Comparison of ENCODE assay signal across 10 cellular contexts in the genomic region with DNA sequence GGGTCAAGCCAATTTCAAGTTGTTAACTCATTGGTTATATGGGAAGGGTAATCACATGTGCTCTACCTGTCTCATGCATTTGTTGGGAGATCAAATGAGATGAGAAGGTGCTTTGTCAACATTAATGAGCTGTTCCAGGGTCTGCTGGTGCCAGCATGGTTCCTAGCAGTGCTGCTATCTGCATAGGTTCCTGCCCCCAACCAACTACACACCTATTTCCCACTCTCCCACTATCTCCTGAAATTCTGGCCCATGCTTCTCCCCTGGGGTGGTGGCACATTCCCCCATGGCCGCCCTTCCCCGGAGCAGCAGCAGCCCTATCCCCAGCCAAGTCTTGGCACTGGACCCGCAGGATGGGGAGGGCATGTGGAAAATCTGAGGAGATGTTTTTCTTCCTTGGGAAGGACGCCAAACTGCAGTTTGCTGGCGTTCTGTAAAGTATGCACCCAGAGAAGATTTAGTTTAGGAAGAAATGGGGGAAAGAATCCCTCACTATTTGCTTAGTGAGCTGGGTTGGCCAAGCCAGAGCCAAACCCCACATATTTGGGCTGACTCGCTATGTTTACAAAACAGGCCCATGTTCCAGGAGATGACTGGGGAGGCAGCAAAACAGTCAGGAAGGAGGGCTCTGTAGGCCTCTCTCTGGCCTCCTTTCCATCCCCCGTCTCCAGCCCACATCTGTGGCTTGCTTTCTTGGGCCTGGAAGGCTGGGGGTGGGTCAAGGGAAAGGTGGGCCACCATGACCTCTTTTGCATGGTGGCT. TPM values are rescaled to one million over a fixed set of nuclear protein-coding genes. Genes with fewer than 3 reads are reported as not detected.
DNase-seq lines count a peak whose midpoint lies in the region; ATAC-seq and TF ChIP-seq lines count a peak whose summit lies in the region.
"Had no signal": no experiment of that assay in that cellular context is flagged by ENCODE, and none has a peak within 500 bp of the region (broad histone marks: within the 10 kb centered on the region; RNA-seq: fewer than 3 reads in every experiment).

No MANE protein-coding gene starts in this region.

- H3K9me3 Mint-ChIP-seq in activated CD4-positive, alpha-beta T cell treated with anti-CD3 and anti-CD28 coated beads, Interleukin-2, amount 10 ng/mL, durations not matched to agents 7 days and 5 days: no peaks in the 10 kb centered on the region

- H3K27me3 ChIP-seq in liver (ENCODE audit: control insufficient read depth in 4 of 4, insufficient read depth in 4 of 4, low read length in 3 of 4) (no peaks in the 10 kb centered on the region), subcutaneous abdominal adipose tissue (ENCODE audit: control insufficient read depth in 5 of 5, insufficient read depth in 4 of 5, low read length in 5 of 5) (no peaks in the 10 kb centered on the region)

- no peak overlapping the region for H3K27ac Mint-ChIP-seq in activated CD4-positive, alpha-beta T cell treated with anti-CD3 and anti-CD28 coated beads, Interleukin-2, amount 10 ng/mL, durations not matched to agents 7 days and 5 days

- H3K36me3 ChIP-seq in liver (ENCODE audit: control insufficient read depth in 4 of 4, insufficient read depth in 3 of 4, low read depth in 1 of 4, low read length in 3 of 4) (no peaks in the 10 kb centered on the region), subcutaneous abdominal adipose tissue (ENCODE audit: control insufficient read depth in 5 of 5, insufficient read depth in 5 of 5, low read length in 5 of 5) (no peaks in the 10 kb centered on the region)

- H3K36me3 Mint-ChIP-seq in activated CD4-positive, alpha-beta T cell treated with anti-CD3 and anti-CD28 coated beads, Interleukin-2, amount 10 ng/mL, durations not matched to agents 7 days and 5 days (ENCODE audit: low read depth): no peaks in the 10 kb centered on the region

- H3K9me3 ChIP-seq in liver (ENCODE audit: control insufficient read depth in 4 of 4, low read length in 3 of 4): no peaks in the 10 kb centered on the region
- H3K9me3 ChIP-seq in subcutaneous abdominal adipose tissue (ENCODE audit: control insufficient read depth in 5 of 5, low read length in 5 of 5): no peaks in the 10 kb centered on the region

- DNase-seq in LHCN-M2 (ENCODE audit: low read depth): peak; percentile 71
- peak in 13 of 61 donors; percentile 6 to 51 (median 15) for DNase-seq in caudate nucleus (lab: John Stamatoyannopoulos, UW)
- no peak for DNase-seq in inferior parietal cortex (ENCODE audit: extremely low spot score)
- DNase-seq in activated CD4-positive, alpha-beta T cell treated with anti-CD3 and anti-CD28 coated beads, Interleukin-2, amount 10 ng/mL, durations not matched to agents 7 days and 5 days: no peak
- DNase-seq: activated CD4-positive, CD25-positive, alpha-beta regulatory T cell; NCI-H1694 treated with DMSO at 0.1 percent for 48 hours had no signal

- no peak for TF ChIP-seq CTCF in liver (IDR thresholded peaks at IDR 0.05; ENCODE audit: low read depth, low read length, missing input control)

- no peaks in the 10 kb centered on the region for H3K4me1 Mint-ChIP-seq in activated CD4-positive, alpha-beta T cell treated with anti-CD3 and anti-CD28 coated beads, Interleukin-2, amount 10 ng/mL, durations not matched to agents 7 days and 5 days

- H3K9ac ChIP-seq in liver (ENCODE audit: low read depth in 1 of 2, low read length in 2 of 2) (no peak overlapping the region), subcutaneous abdominal adipose tissue (ENCODE audit: low read length in 5 of 5) (no peak overlapping the region)

- H3K27ac ChIP-seq in caudate nucleus (ENCODE audit: low read depth, low read length): peak overlapping the region; percentile 77
- peak overlapping the region; percentile 20 to 63 for H3K27ac ChIP-seq in liver (ENCODE audit: low read depth in 1 of 2, low read length in 2 of 2)
- H3K27ac ChIP-seq in subcutaneous abdominal adipose tissue (ENCODE audit: low read depth, low read length): peak overlapping the region; percentile 47

- H3K4me1 ChIP-seq in liver (ENCODE audit: control insufficient read depth in 4 of 4, insufficient read depth in 4 of 4, low read length in 3 of 4) (no peaks in the 10 kb centered on the region), subcutaneous abdominal adipose tissue (ENCODE audit: control insufficient read depth in 5 of 5, insufficient read depth in 5 of 5, low read length in 5 of 5) (peaks cover 8 to 39% (median 33%) of the 10 kb centered on the region in 5 donors)

- TF ChIP-seq RAD21 in liver (IDR thresholded peaks at IDR 0.05): no peak

- POLR2A ChIA-PET in activated CD4-positive, alpha-beta T cell treated with anti-CD3 and anti-CD28 coated beads, Interleukin-2, amount 10 ng/mL, durations not matched to agents 7 days and 5 days (lab: Charles Lee): no interaction called here

- H3K27me3 Mint-ChIP-seq in activated CD4-positive, alpha-beta T cell treated with anti-CD3 and anti-CD28 coated beads, Interleukin-2, amount 10 ng/mL, durations not matched to agents 7 days and 5 days: peaks cover 18% of the 10 kb centered on the region

- CTCF ChIA-PET in activated CD4-positive, alpha-beta T cell treated with anti-CD3 and anti-CD28 coated beads, Interleukin-2, amount 10 ng/mL, durations not matched to agents 7 days and 5 days (lab: Charles Lee): no interaction called here

- no peak overlapping the region for H3K4me3 Mint-ChIP-seq in activated CD4-positive, alpha-beta T cell treated with anti-CD3 and anti-CD28 coated beads, Interleukin-2, amount 10 ng/mL, durations not matched to agents 7 days and 5 days

- H3K4me3 ChIP-seq in liver (ENCODE audit: low read depth in 1 of 3, low read length in 3 of 3) (no peak overlapping the region), subcutaneous abdominal adipose tissue (ENCODE audit: low read depth in 1 of 5, low read length in 5 of 5) (no peak overlapping the region)

- WGBS in liver: 83% methylated on average over 7 of the region's 7 CpGs

- ATAC-seq in GM18502 (IDR thresholded peaks at IDR 0.05; ENCODE audit: poor library complexity, unreplicated experiment) (no peak), GM19463 (IDR thresholded peaks at IDR 0.05; ENCODE audit: unreplicated experiment) (no peak)

TF ChIP-seq in liver, 16 proteins besides CTCF, POLR2A, EP300 and RAD21:
- TF ChIP-seq NR2F2 (IDR thresholded peaks at IDR 0.05) (peak; percentile 20), TAF1 (conservative IDR thresholded peaks at IDR 0.05) (no peak)

RNA-seq across cellular contexts. Expression of gene PPP1R3C, which starts 42.5 kb away (rescaled TPM):
- total RNA-seq in LHCN-M2 (2014; rRNA removed) (74.9 and 101 TPM in 2 replicates), liver (10 to 100 TPM; 25.5 to 34.6 TPM)
- polyA plus RNA-seq in LHCN-M2 (2012): 45.9 TPM
- polyA plus RNA-seq in liver: 10 to 100 TPM; 27.5 to 76.1 TPM
- not detected for total RNA-seq in activated CD4-positive, alpha-beta T cell treated with anti-CD3 and anti-CD28 coated beads, Interleukin-2, amount 10 ng/mL, durations not matched to agents 7 days and 5 days

Comparison
In these comparisons a context has a peak if more than half of its experiments do, and no peak if none do; other contexts are left out.
1. RNA of gene PPP1R3C, which starts 42.5 kb away (total RNA-seq): 74.9 to 101 TPM in LHCN-M2 and 25.5 to 34.6 TPM in liver; not detected in activated CD4-positive, alpha-beta T cell treated with anti-CD3 and anti-CD28 coated beads, Interleukin-2, amount 10 ng/mL, durations not matched to agents 7 days and 5 days; every median in the first group is over 10 times any median in the second.
2. Peak in every context shown above with its lines, with median percentiles within 50 percentile points of each other: H3K27ac ChIP-seq.